1 cellular context compared by ENCODE assay signal in genomic region chr4:48329193-48329592, GRCh38.
TF ChIP-seq lines count a peak whose summit lies in the region.

No MANE protein-coding gene starts in this region.

TF ChIP-seq in liver, 16 proteins besides CTCF, POLR2A, EP300 and RAD21:
- TF ChIP-seq SP1 (IDR thresholded peaks at IDR 0.05) (peak; percentile 44), FOXA2 (IDR thresholded peaks at IDR 0.05) (peak; percentile 89), TAF1 (conservative IDR thresholded peaks at IDR 0.05) (no peak), RXRA (IDR thresholded peaks at IDR 0.05) (peak; percentile 19 to 23), ZBTB33 (IDR thresholded peaks at IDR 0.05) (no peak), HNF4A (conservative IDR thresholded peaks at IDR 0.05) (peak; percentile 48 to 69), MAX (IDR thresholded peaks at IDR 0.05) (peak; percentile 18), FOXA1 (IDR thresholded peaks at IDR 0.05) (peak; percentile 69)
